Comparison of ENCODE assay signal across 8 cellular contexts in the genomic region with DNA sequence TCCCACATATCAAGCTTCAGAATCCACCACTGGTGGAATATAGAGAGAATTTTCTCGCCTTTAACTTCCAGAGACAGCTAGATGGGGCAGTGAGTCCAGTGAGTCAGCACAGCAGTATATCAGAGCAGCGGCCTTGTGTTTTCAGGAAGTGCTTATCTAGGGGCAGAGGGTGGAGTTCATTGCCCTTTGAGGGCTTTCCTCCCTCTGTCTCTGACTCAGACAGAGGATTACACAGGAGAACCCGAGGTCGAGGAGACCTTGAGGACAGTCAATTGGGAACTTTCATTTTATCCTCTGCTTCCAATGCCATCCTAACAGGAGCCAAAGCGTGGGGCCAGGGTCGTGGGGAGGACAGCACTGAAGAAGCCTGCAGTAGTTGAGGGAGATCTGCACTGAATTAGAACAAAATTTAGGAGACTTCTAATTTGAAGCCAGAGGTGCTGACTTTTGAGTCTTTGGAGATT.
DNase-seq lines count a peak whose midpoint lies in the region; ATAC-seq and TF ChIP-seq lines count a peak whose summit lies in the region.

No MANE protein-coding gene starts in this region.

- H3K27me3 ChIP-seq in SJCRH30 (no peaks in the 10 kb centered on the region), psoas muscle (ENCODE audit: insufficient read depth in 3 of 3, low read length in 2 of 3) (no peaks in the 10 kb centered on the region), suprapubic skin (no peaks in the 10 kb centered on the region)
- H3K27me3 ChIP-seq in effector memory CD4-positive, alpha-beta T cell (replicated peaks; ENCODE audit: control insufficient read depth, insufficient read depth, low read length, poor library complexity, severe bottlenecking) = no peaks in the 10 kb centered on the region

- 34 to 45% (median 39%) methylated on average over 6 of the region's 6 CpGs for WGBS in psoas muscle, 3 donors
- WGBS in suprapubic skin = 45% methylated on average over 6 of the region's 6 CpGs

- H3K36me3 ChIP-seq in SJCRH30 (no peaks in the 10 kb centered on the region), psoas muscle (ENCODE audit: insufficient read depth in 1 of 2, low read depth in 1 of 2) (no peaks in the 10 kb centered on the region), suprapubic skin (no peaks in the 10 kb centered on the region)
- no peaks in the 10 kb centered on the region for H3K36me3 ChIP-seq in effector memory CD4-positive, alpha-beta T cell (ENCODE audit: control insufficient read depth, insufficient read depth, low read length)

- no peak overlapping the region for H3K27ac ChIP-seq in SJCRH30
- no peak overlapping the region for H3K27ac ChIP-seq in effector memory CD4-positive, alpha-beta T cell (ENCODE audit: insufficient read depth, low read length, poor library complexity, severe bottlenecking)
- peak overlapping the region; percentile 30 for H3K27ac ChIP-seq in psoas muscle
- H3K27ac ChIP-seq in suprapubic skin = no peak overlapping the region

- H3K9me3 ChIP-seq in SJCRH30 (replicated peaks) (no peaks in the 10 kb centered on the region), psoas muscle (no peaks in the 10 kb centered on the region), suprapubic skin (no peaks in the 10 kb centered on the region)
- no peaks in the 10 kb centered on the region for H3K9me3 ChIP-seq in effector memory CD4-positive, alpha-beta T cell (ENCODE audit: control insufficient read depth, low read length)

- peak; percentile 65 for ATAC-seq in HG02885 (IDR thresholded peaks at IDR 0.05; ENCODE audit: poor library complexity, unreplicated experiment)
- ATAC-seq in psoas muscle = peak; percentile 51 to 85 (median 78)
- ATAC-seq in GM18870 (IDR thresholded peaks at IDR 0.05; ENCODE audit: unreplicated experiment) = no peak

- H3K4me1 ChIP-seq in SJCRH30 (no peaks in the 10 kb centered on the region; the same call in 1 of the 2 replicates), psoas muscle (peaks cover 37% of the 10 kb centered on the region), suprapubic skin (peaks cover 3% of the 10 kb centered on the region)
- H3K4me1 ChIP-seq in effector memory CD4-positive, alpha-beta T cell (ENCODE audit: control insufficient read depth, insufficient read depth, low read length, poor library complexity, severe bottlenecking) = peaks cover 12% of the 10 kb centered on the region

- H3K4me3 ChIP-seq in GM12865 (ENCODE audit: low read depth, low read length) = no peak overlapping the region
- H3K4me3 ChIP-seq in SJCRH30 = no peak overlapping the region
- peak overlapping the region; percentile 21 for H3K4me3 ChIP-seq in effector memory CD4-positive, alpha-beta T cell (ENCODE audit: insufficient read depth, low read depth, low read length, poor library complexity, severe bottlenecking)
- H3K4me3 ChIP-seq in psoas muscle = no peak overlapping the region
- no peak overlapping the region for H3K4me3 ChIP-seq in suprapubic skin

- DNase-seq in GM12865 (ENCODE audit: low read depth) (peak; percentile 62), SJCRH30 (peak; percentile 18 to 20), psoas muscle (no peak), suprapubic skin (ENCODE audit: low spot score in 2 of 2) (no peak), GF-D8 (lab: John Stamatoyannopoulos, UW) (no peak)
- no peak for DNase-seq in effector memory CD4-positive, alpha-beta T cell

- no peak for TF ChIP-seq CTCF in GM12865 (IDR thresholded peaks at IDR 0.05; ENCODE audit: insufficient read depth, low read depth, low read length, missing control alignments)
- TF ChIP-seq CTCF in psoas muscle (IDR thresholded peaks at IDR 0.05) = no peak
- no peak for TF ChIP-seq CTCF in suprapubic skin (IDR thresholded peaks at IDR 0.05)

- TF ChIP-seq POLR2A in suprapubic skin (IDR thresholded peaks at IDR 0.05) = no peak

- no peak for TF ChIP-seq EP300 in suprapubic skin (IDR thresholded peaks at IDR 0.05)

- intact Hi-C loops in psoas muscle (cut with DNase I) = loop anchor here in 1 of 2 donors (5.0 kb wide), 1 partner anchor 53 kb away; no protein-coding TSS in a partner anchor

Comparison
In these comparisons a context has a peak if more than half of its experiments do, and no peak if none do; other contexts are left out.
1. DNase-seq: peak in GM12865 (single experiment) and SJCRH30 (2 of 2); none in effector memory CD4-positive, alpha-beta T cell (0 of 3), psoas muscle (0 of 2), suprapubic skin (0 of 2) and GF-D8 (single experiment).